Comparison of ENCODE assay signal across 1 cellular context in genomic region chr17:45277216-45277849, GRCh38.
TF ChIP-seq lines count a peak whose summit lies in the region.

No MANE protein-coding gene starts in this region.

TF ChIP-seq in HepG2, 621 proteins besides CTCF, POLR2A, EP300 and RAD21 (continued from another document and continues in another):
- TF ChIP-seq NFAT5 (CRISPR knock-in tag; IDR thresholded peaks at IDR 0.05) (no peak), PHF20 (CRISPR knock-in tag; IDR thresholded peaks at IDR 0.05) (no peak), SETDB1 (CRISPR knock-in tag; IDR thresholded peaks at IDR 0.05; ENCODE audit: borderline replicate concordance) (no peak), ZNF280D (CRISPR knock-in tag; IDR thresholded peaks at IDR 0.05) (no peak), ZBTB42 (CRISPR knock-in tag; IDR thresholded peaks at IDR 0.05) (no peak), ZSCAN21 (CRISPR knock-in tag; IDR thresholded peaks at IDR 0.05; ENCODE audit: borderline replicate concordance) (no peak), RNF2 (conservative IDR thresholded peaks at IDR 0.05; ENCODE audit: low read depth) (no peak), ZNF782 (CRISPR knock-in tag; IDR thresholded peaks at IDR 0.05; ENCODE audit: borderline replicate concordance) (no peak), ZSCAN9 (CRISPR knock-in tag; IDR thresholded peaks at IDR 0.05; ENCODE audit: borderline replicate concordance) (0 out of 2 replicates have a peak, but pooled peaks have one; percentile 45), FLYWCH1 (CRISPR knock-in tag; IDR thresholded peaks at IDR 0.05) (no peak), ATF1 (CRISPR knock-in tag; IDR thresholded peaks at IDR 0.05) (no peak), ZNF615 (CRISPR knock-in tag; IDR thresholded peaks at IDR 0.05; ENCODE audit: borderline replicate concordance) (no peak), HOXD1 (CRISPR knock-in tag; IDR thresholded peaks at IDR 0.05) (no peak), ZFYVE20 (CRISPR knock-in tag; IDR thresholded peaks at IDR 0.05; ENCODE audit: borderline replicate concordance, low read depth) (no peak), MXI1 (IDR thresholded peaks at IDR 0.05; ENCODE audit: borderline replicate concordance, low read depth, low read length) (no peak), NR2C2 (CRISPR knock-in tag; IDR thresholded peaks at IDR 0.05; ENCODE audit: borderline replicate concordance) (peak; percentile 35; the same call in 1 of the 2 replicates), GTF3A (CRISPR knock-in tag; conservative IDR thresholded peaks at IDR 0.05) (no peak), PHF5A (CRISPR knock-in tag; IDR thresholded peaks at IDR 0.05; ENCODE audit: low read depth, unreplicated experiment) (no peak), CBX2 (IDR thresholded peaks at IDR 0.05; ENCODE audit: low read depth, low read length) (no peak), CBX2 (CRISPR knock-in tag; IDR thresholded peaks at IDR 0.05; ENCODE audit: low read depth) (no peak), CC2D1A (CRISPR knock-in tag; IDR thresholded peaks at IDR 0.05) (no peak), TCF7L2 (IDR thresholded peaks at IDR 0.05; ENCODE audit: low read depth, low read length) (no peak), ZNF7 (CRISPR knock-in tag; IDR thresholded peaks at IDR 0.05) (no peak), WIZ (CRISPR knock-in tag; IDR thresholded peaks at IDR 0.05) (no peak), KLF16 (CRISPR knock-in tag; IDR thresholded peaks at IDR 0.05) (peak in 1 of 2 experiments; percentile 62; a peak in 1 of 4 replicates), BORCS8-MEF2B (CRISPR knock-in tag; IDR thresholded peaks at IDR 0.05) (peak; percentile 81), ZBTB1 (CRISPR knock-in tag; IDR thresholded peaks at IDR 0.05; ENCODE audit: borderline replicate concordance) (no peak), CBX5 (CRISPR knock-in tag; IDR thresholded peaks at IDR 0.05; ENCODE audit: borderline replicate concordance) (no peak; the same call in 1 of the 2 replicates), ZNF674 (CRISPR knock-in tag; IDR thresholded peaks at IDR 0.05; ENCODE audit: low read depth) (no peak), ZBTB39 (CRISPR knock-in tag; IDR thresholded peaks at IDR 0.05) (no peak), POLR2G (IDR thresholded peaks at IDR 0.05; ENCODE audit: low read depth, low read length) (no peak), CAMTA2 (CRISPR knock-in tag; IDR thresholded peaks at IDR 0.05; ENCODE audit: borderline replicate concordance) (no peak), ZNF784 (CRISPR knock-in tag; IDR thresholded peaks at IDR 0.05; ENCODE audit: borderline replicate concordance) (no peak)
- TF ChIP-seq, protein P1, sequence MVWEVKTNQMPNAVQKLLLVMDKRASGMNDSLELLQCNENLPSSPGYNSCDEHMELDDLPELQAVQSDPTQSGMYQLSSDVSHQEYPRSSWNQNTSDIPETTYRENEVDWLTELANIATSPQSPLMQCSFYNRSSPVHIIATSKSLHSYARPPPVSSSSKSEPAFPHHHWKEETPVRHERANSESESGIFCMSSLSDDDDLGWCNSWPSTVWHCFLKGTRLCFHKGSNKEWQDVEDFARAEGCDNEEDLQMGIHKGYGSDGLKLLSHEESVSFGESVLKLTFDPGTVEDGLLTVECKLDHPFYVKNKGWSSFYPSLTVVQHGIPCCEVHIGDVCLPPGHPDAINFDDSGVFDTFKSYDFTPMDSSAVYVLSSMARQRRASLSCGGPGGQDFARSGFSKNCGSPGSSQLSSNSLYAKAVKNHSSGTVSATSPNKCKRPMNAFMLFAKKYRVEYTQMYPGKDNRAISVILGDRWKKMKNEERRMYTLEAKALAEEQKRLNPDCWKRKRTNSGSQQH (CRISPR knock-in tag; IDR thresholded peaks at IDR 0.05; ENCODE audit: low read depth) = no peak
- TF ChIP-seq, protein P2, sequence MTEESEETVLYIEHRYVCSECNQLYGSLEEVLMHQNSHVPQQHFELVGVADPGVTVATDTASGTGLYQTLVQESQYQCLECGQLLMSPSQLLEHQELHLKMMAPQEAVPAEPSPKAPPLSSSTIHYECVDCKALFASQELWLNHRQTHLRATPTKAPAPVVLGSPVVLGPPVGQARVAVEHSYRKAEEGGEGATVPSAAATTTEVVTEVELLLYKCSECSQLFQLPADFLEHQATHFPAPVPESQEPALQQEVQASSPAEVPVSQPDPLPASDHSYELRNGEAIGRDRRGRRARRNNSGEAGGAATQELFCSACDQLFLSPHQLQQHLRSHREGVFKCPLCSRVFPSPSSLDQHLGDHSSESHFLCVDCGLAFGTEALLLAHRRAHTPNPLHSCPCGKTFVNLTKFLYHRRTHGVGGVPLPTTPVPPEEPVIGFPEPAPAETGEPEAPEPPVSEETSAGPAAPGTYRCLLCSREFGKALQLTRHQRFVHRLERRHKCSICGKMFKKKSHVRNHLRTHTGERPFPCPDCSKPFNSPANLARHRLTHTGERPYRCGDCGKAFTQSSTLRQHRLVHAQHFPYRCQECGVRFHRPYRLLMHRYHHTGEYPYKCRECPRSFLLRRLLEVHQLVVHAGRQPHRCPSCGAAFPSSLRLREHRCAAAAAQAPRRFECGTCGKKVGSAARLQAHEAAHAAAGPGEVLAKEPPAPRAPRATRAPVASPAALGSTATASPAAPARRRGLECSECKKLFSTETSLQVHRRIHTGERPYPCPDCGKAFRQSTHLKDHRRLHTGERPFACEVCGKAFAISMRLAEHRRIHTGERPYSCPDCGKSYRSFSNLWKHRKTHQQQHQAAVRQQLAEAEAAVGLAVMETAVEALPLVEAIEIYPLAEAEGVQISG (CRISPR knock-in tag; IDR thresholded peaks at IDR 0.05) = peak; percentile 56; the same call in 1 of the 2 replicates
- TF ChIP-seq, protein P3, sequence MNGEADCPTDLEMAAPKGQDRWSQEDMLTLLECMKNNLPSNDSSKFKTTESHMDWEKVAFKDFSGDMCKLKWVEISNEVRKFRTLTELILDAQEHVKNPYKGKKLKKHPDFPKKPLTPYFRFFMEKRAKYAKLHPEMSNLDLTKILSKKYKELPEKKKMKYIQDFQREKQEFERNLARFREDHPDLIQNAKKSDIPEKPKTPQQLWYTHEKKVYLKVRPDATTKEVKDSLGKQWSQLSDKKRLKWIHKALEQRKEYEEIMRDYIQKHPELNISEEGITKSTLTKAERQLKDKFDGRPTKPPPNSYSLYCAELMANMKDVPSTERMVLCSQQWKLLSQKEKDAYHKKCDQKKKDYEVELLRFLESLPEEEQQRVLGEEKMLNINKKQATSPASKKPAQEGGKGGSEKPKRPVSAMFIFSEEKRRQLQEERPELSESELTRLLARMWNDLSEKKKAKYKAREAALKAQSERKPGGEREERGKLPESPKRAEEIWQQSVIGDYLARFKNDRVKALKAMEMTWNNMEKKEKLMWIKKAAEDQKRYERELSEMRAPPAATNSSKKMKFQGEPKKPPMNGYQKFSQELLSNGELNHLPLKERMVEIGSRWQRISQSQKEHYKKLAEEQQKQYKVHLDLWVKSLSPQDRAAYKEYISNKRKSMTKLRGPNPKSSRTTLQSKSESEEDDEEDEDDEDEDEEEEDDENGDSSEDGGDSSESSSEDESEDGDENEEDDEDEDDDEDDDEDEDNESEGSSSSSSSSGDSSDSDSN (CRISPR knock-in tag; IDR thresholded peaks at IDR 0.05) = no peak
